In the genomic region with DNA sequence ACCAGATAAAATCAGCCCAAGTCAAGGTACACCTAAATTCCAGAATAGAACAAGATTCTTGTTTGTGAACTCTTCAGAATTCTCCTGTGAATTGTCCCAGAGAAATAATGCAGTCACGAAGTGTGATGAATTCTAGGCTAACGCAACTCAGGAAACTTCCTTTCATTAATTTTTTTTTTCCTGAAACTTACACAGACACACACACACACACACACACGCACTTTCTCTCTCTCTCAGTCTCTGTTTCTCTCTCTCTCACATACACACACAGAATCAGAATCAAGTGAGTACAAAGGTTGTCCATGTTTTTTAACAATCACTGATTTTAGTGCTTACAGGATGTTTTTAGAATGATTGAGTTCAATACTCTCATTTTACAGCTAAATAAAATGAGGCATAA, we compare ENCODE assay signal across 1 cellular context.
TF ChIP-seq lines count a peak whose summit lies in the region.

No MANE protein-coding gene starts in this region.

TF ChIP-seq in endothelial cell of umbilical vein, 7 proteins besides CTCF, POLR2A, EP300 and RAD21:
- TF ChIP-seq MYC (IDR thresholded peaks at IDR 0.05; ENCODE audit: low read depth, low read length) (no peak), FOS (IDR thresholded peaks at IDR 0.05; ENCODE audit: borderline replicate concordance, insufficient read depth, low read length) (no peak), POLR2AphosphoS5 (IDR thresholded peaks at IDR 0.05; ENCODE audit: insufficient read depth, low read depth, low read length) (no peak), EZH2 (IDR thresholded peaks at IDR 0.05; ENCODE audit: borderline replicate concordance, low read depth, low read length, severe bottlenecking) (no peak), JUN (IDR thresholded peaks at IDR 0.05; ENCODE audit: borderline replicate concordance, insufficient read depth, insufficient read length, low read depth) (no peak)
- TF ChIP-seq, protein P1, sequence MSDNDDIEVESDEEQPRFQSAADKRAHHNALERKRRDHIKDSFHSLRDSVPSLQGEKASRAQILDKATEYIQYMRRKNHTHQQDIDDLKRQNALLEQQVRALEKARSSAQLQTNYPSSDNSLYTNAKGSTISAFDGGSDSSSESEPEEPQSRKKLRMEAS (IDR thresholded peaks at IDR 0.05; ENCODE audit: insufficient read depth, insufficient read length), result no peak
